8 cellular contexts compared by ENCODE assay signal in the genomic region with DNA sequence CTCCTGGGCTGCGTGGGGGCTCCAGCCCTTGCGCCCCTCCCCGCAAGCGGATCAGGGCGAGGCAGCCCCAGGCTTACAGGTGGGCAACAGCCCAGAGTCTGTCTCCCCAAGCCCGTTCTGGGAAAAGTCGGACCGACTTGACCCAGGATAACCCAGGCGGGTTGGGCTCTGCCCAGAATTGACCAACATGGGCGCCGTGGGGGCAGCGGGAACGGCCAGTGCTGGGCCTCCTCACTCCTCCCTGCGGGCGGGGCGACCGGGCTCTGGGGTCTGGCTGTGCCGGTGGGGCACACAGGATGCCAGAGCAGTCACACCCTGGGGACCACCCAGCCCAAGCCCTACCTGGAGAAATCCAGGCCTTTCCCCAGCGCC. TPM values are rescaled to one million over a fixed set of nuclear protein-coding genes. Genes with fewer than 3 reads are reported as not detected.
DNase-seq lines count a peak whose midpoint lies in the region; FAIRE-seq and TF ChIP-seq lines count a peak whose summit lies in the region.

No MANE protein-coding gene starts in this region.

- peak overlapping the region; percentile 91 for H3K4me2 ChIP-seq in skeletal muscle satellite cell (ENCODE audit: low read length)

- DNase-seq in astrocyte of the spinal cord (ENCODE audit: low read depth, low spot score) (no peak), NCI-H526 (lab: John Stamatoyannopoulos, UW) (no peak), NCI-H446 treated with DMSO at 0.1 percent for 48 hours (lab: John Stamatoyannopoulos, UW) (no peak), GM12892 (ENCODE audit: insufficient read length) (no peak), NCI-H1048 (lab: John Stamatoyannopoulos, UW) (no peak)

- no peak for TF ChIP-seq POLR2A in GM12892 (IDR thresholded peaks at IDR 0.05; ENCODE audit: low read depth, low read length)

- no peak overlapping the region for H3K27ac ChIP-seq in iPS-18a (ENCODE audit: low read length)

- FAIRE-seq in GM12892 (lab: Jason Lieb, UNC): no peak

- peak overlapping the region; percentile 70 for H3K4me3 ChIP-seq in GM12875 (ENCODE audit: low read depth, low read length)
- H3K4me3 ChIP-seq in astrocyte of the spinal cord (ENCODE audit: low read depth, low read length): peak overlapping the region; percentile 61
- peak overlapping the region; percentile 50 for H3K4me3 ChIP-seq in iPS-18a (ENCODE audit: low read length)
- peak overlapping the region; percentile 73 for H3K4me3 ChIP-seq in skeletal muscle satellite cell (ENCODE audit: low read length)

- TF ChIP-seq CTCF in GM12875 (IDR thresholded peaks at IDR 0.05; ENCODE audit: borderline replicate concordance, insufficient read depth, low read depth, low read length) (no peak), astrocyte of the spinal cord (IDR thresholded peaks at IDR 0.05; ENCODE audit: low read depth, low read length) (no peak)

- H3K27me3 ChIP-seq in iPS-18a (ENCODE audit: control insufficient read depth, insufficient read depth, low read length): peaks cover 32% of the 10 kb centered on the region
- peaks cover 12% of the 10 kb centered on the region for H3K27me3 ChIP-seq in skeletal muscle satellite cell (ENCODE audit: control insufficient read depth, insufficient read depth, low read length)

- H3K36me3 ChIP-seq in iPS-18a (ENCODE audit: control insufficient read depth, low read depth, low read length) (no peaks in the 10 kb centered on the region), skeletal muscle satellite cell (ENCODE audit: insufficient read depth, low read length) (no peaks in the 10 kb centered on the region)

- H3K4me1 ChIP-seq in iPS-18a (ENCODE audit: control insufficient read depth, low read depth, low read length): no peaks in the 10 kb centered on the region
- peaks cover 39% of the 10 kb centered on the region for H3K4me1 ChIP-seq in skeletal muscle satellite cell (ENCODE audit: control insufficient read depth, insufficient read depth, low read length)

- no peaks in the 10 kb centered on the region for H3K9me3 ChIP-seq in iPS-18a (ENCODE audit: control insufficient read depth, low read depth, low read length)
- H3K9me3 ChIP-seq in skeletal muscle satellite cell (replicated peaks; ENCODE audit: low read length): no peaks in the 10 kb centered on the region

- no peak overlapping the region for H3K9ac ChIP-seq in iPS-18a (ENCODE audit: low read length)
- peak overlapping the region; percentile 47 for H3K9ac ChIP-seq in skeletal muscle satellite cell (ENCODE audit: low read depth, low read length)

- in situ Hi-C loops in astrocyte of the spinal cord (cut with HindIII; ENCODE audit: low sequenced_read_pairs): no loop called here

RNA-seq across cellular contexts. Expression of gene SYNPO, which starts 15.3 kb away (rescaled TPM):
- 2.3 and 3.3 TPM in 2 replicates for total RNA-seq in skeletal muscle satellite cell (2012; rRNA removed)
- 18.8 TPM for polyA plus RNA-seq in GM12892 (2012; ENCODE audit: missing spikeins)

RNA-seq across cellular contexts. Expression of gene MYOZ3, which starts 35.9 kb away (rescaled TPM):
- under 0.01 TPM in 1 of 2 replicates, not detected in the other for total RNA-seq in skeletal muscle satellite cell (2012; rRNA removed)
- polyA plus RNA-seq in GM12892 (2012; ENCODE audit: missing spikeins): 0.38 TPM
